Comparison of ENCODE assay signal across 15 cellular contexts in the genomic region with DNA sequence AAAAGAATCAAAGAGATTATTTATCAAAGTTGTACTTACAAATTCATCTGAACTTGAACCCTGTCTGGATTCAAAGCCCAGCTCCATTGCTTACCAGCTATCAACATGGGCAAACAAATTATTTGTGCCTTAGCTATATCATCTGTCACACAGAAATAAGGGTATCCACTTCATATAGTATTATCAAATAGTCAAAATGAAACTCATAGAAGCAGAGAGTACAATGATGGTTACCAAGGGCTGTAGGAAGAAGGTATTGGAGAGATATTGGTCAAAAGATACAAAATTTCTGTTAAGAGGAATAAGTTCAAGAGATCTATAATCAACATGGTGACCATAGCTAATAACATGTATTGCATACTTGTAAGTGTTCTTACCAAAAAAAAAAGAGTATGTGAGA.
A peak's percentile ranks its signal among the peaks of the same experiment; 100 is the strongest.
DNase-seq lines count a peak whose midpoint lies in the region; ATAC-seq, FAIRE-seq and TF ChIP-seq lines count a peak whose summit lies in the region.
"Had no signal": no experiment of that assay in that cellular context is flagged by ENCODE, and none has a peak within 500 bp of the region (broad histone marks: within the 10 kb centered on the region; RNA-seq: fewer than 3 reads in every experiment).

No MANE protein-coding gene starts in this region.

- no peaks in the 10 kb centered on the region for H3K9me2 ChIP-seq in Karpas-422 (replicated peaks; ENCODE audit: insufficient read depth, low read length)

- H3K36me3 ChIP-seq in Karpas-422 (ENCODE audit: insufficient read depth, low read length) (no peaks in the 10 kb centered on the region), GM12878 (ENCODE audit: control insufficient read depth in 2 of 2, insufficient read depth in 2 of 2, low read length in 1 of 2) (no peaks in the 10 kb centered on the region; a peak in 1 of 4 replicates), esophagus squamous epithelium (no peaks in the 10 kb centered on the region)

- no peak for TF ChIP-seq POLR2A in GM12878 (IDR thresholded peaks at IDR 0.05; ENCODE audit: low read depth, low read length)
- no peak for TF ChIP-seq POLR2A in esophagus squamous epithelium (IDR thresholded peaks at IDR 0.05)

- H3K79me2 ChIP-seq in Karpas-422 (ENCODE audit: low read length) (no peaks in the 10 kb centered on the region), GM12878 (ENCODE audit: control insufficient read depth, insufficient read depth, low read length) (no peaks in the 10 kb centered on the region)

- TF ChIP-seq CTCF in GM12878 (IDR thresholded peaks at IDR 0.05 in 2 of 3, conservative IDR thresholded peaks at IDR 0.05 in 1 of 3; ENCODE audit: control insufficient read depth in 2 of 3, extremely low read depth in 1 of 3, insufficient read depth in 1 of 3, low read depth in 3 of 3, low read length in 3 of 3): no peak
- no peak for TF ChIP-seq CTCF in esophagus squamous epithelium (IDR thresholded peaks at IDR 0.05)

- no peak overlapping the region for H3K9ac ChIP-seq in Karpas-422 (ENCODE audit: low read length)
- H3K9ac ChIP-seq in GM12878 (ENCODE audit: control insufficient read depth, insufficient read depth, low read length): no peak overlapping the region

- TF ChIP-seq RAD21 in GM12878 (IDR thresholded peaks at IDR 0.05; ENCODE audit: insufficient read depth, low read depth, low read length): no peak

- H3K4me1 ChIP-seq in Karpas-422 (ENCODE audit: low read length) (no peaks in the 10 kb centered on the region), GM12878 (ENCODE audit: control insufficient read depth, insufficient read depth, low read length) (no peaks in the 10 kb centered on the region), esophagus squamous epithelium (peaks cover 21 to 82% (median 22%) of the 10 kb centered on the region in 3 donors)
- H3K4me1 ChIP-seq: Caco-2 had no signal

- DNase-seq in Karpas-422 (peak; percentile 21), GM12878 (ENCODE audit: low read depth, low spot score) (no peak), esophagus squamous epithelium (lab: John Stamatoyannopoulos, UW) (no peak), NCI-H1417 (lab: John Stamatoyannopoulos, UW) (no peak), NCI-H2171 (lab: John Stamatoyannopoulos, UW) (no peak)
- DNase-seq: C1 segment of cervical spinal cord; Caco-2; CD8-positive, alpha-beta T cell; DMS153; DND-41; H9; HFFc6 had no signal

- SMC1A ChIA-PET in GM12878 (lab: Charles Lee; ENCODE audit: uncharacterized antibody, unreplicated experiment): interaction anchor here (0.8 to 2.6 kb wide), 11 partner anchors 9 to 97 kb away, joined by 3 to 19 read pairs (median 4); no protein-coding TSS in a partner anchor

- POLR2A ChIA-PET in GM12878 (lab: Charles Lee): interaction anchor here (1.0 to 2.1 kb wide), 4 partner anchors 12 to 94 kb away, joined by 3 to 7 read pairs (median 4); no protein-coding TSS in a partner anchor

- H3K4me2 ChIP-seq in Karpas-422 (ENCODE audit: low read depth, low read length, poor library complexity, severe bottlenecking) (no peak overlapping the region), GM12878 (ENCODE audit: control insufficient read depth, insufficient read depth) (no peak overlapping the region)
- H3K4me2 ChIP-seq: GM23338 had no signal

- intact Hi-C loops in GM12878 (cut with micrococcal nuclease; ENCODE audit: unreplicated experiment): no loop called here
- intact Hi-C loops in esophagus squamous epithelium (cut with DNase I): no loop called here

- RAD21 ChIA-PET in GM12878 (lab: Charles Lee; ENCODE audit: unreplicated experiment): interaction anchor here (1.0 to 2.1 kb wide), 7 partner anchors 13 to 396 kb away, joined by 3 to 7 read pairs (median 4); no protein-coding TSS in a partner anchor

- in situ Hi-C loops in GM12878 (cut with MboI): no loop called here

- CTCF ChIA-PET in GM12878 (lab: Yijun Ruan, JAX): interaction anchor here (1.1 to 2.4 kb wide), 8 partner anchors 10 to 94 kb away, joined by 3 to 17 read pairs (median 6); no protein-coding TSS in a partner anchor

- TF ChIP-seq EP300 in GM12878 (IDR thresholded peaks at IDR 0.05; ENCODE audit: borderline replicate concordance in 1 of 2, control insufficient read depth in 1 of 2, low read depth in 2 of 2, low read length in 2 of 2): no peak

- H3K4me3 ChIP-seq in Karpas-422 (ENCODE audit: low read length) (no peak overlapping the region), GM12878 (no peak overlapping the region), esophagus squamous epithelium (no peak overlapping the region)
- H3K4me3 ChIP-seq: GM23338 had no signal

- no peak overlapping the region for H2AFZ ChIP-seq in Karpas-422 (ENCODE audit: low read length)
- no peak overlapping the region for H2AFZ ChIP-seq in GM12878 (ENCODE audit: control insufficient read depth, low read depth, low read length)
- H2AFZ ChIP-seq: GM23338 had no signal

- H3K27ac ChIP-seq in Karpas-422 (ENCODE audit: low read length): no peak overlapping the region
- H3K27ac ChIP-seq in GM12878 (ENCODE audit: control insufficient read depth, insufficient read depth): no peak overlapping the region
- peak overlapping the region in 3 of 4 donors; percentile 24 to 87 (median 79) for H3K27ac ChIP-seq in esophagus squamous epithelium

- no TSS peak for BruUV-seq in GM12878 (replicated peaks; lab: Mats Ljungman, UMichigan)

- no peaks in the 10 kb centered on the region for H3K27me3 ChIP-seq in Karpas-422 (ENCODE audit: low read length)
- no peaks in the 10 kb centered on the region for H3K27me3 ChIP-seq in GM12878 (replicated peaks in 1 of 2; ENCODE audit: control insufficient read depth in 2 of 2, insufficient read depth in 2 of 2, low read length in 1 of 2)
- H3K27me3 ChIP-seq in esophagus squamous epithelium: no peaks in the 10 kb centered on the region

- H4K20me1 ChIP-seq in Karpas-422 (ENCODE audit: insufficient read depth, low read depth, low read length): no peaks in the 10 kb centered on the region
- H4K20me1 ChIP-seq in GM12878 (ENCODE audit: control insufficient read depth, insufficient read depth): no peaks in the 10 kb centered on the region

- FAIRE-seq in GM12878 (lab: Jason Lieb, UNC): no peak
- FAIRE-seq: G401.6 had no signal

- peak; percentile 55 for ATAC-seq in GM12878
- ATAC-seq in HG03571 (IDR thresholded peaks at IDR 0.05; ENCODE audit: unreplicated experiment): no peak
- ATAC-seq: CD8-positive, alpha-beta T cell; GM23338 had no signal

- H3K9me3 ChIP-seq in Karpas-422 (ENCODE audit: low read length) (no peaks in the 10 kb centered on the region), GM12878 (replicated peaks; ENCODE audit: control insufficient read depth, insufficient read depth, low read length) (no peaks in the 10 kb centered on the region), esophagus squamous epithelium (no peaks in the 10 kb centered on the region)
- H3K9me3 ChIP-seq: Caco-2 had no signal

TF ChIP-seq in GM12878, 131 proteins besides CTCF, POLR2A, EP300 and RAD21:
- TF ChIP-seq CHD1 (IDR thresholded peaks at IDR 0.05; ENCODE audit: low read depth, low read length): no peak
- TF ChIP-seq, protein P1, sequence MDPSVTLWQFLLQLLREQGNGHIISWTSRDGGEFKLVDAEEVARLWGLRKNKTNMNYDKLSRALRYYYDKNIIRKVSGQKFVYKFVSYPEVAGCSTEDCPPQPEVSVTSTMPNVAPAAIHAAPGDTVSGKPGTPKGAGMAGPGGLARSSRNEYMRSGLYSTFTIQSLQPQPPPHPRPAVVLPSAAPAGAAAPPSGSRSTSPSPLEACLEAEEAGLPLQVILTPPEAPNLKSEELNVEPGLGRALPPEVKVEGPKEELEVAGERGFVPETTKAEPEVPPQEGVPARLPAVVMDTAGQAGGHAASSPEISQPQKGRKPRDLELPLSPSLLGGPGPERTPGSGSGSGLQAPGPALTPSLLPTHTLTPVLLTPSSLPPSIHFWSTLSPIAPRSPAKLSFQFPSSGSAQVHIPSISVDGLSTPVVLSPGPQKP (IDR thresholded peaks at IDR 0.05; ENCODE audit: low read depth, low read length): no peak
- TF ChIP-seq RB1 (IDR thresholded peaks at IDR 0.05; ENCODE audit: borderline replicate concordance): no peak
- TF ChIP-seq PML (IDR thresholded peaks at IDR 0.05; ENCODE audit: low read length): no peak
- no peak for TF ChIP-seq GATAD2B (conservative IDR thresholded peaks at IDR 0.05; ENCODE audit: low read depth)

Comparison
In these comparisons a context has a peak if more than half of its experiments do, and no peak if none do; other contexts are left out.
1. H3K27ac ChIP-seq: peak in esophagus squamous epithelium (3 of 4); none in Karpas-422 (single experiment) and GM12878 (single experiment).